ENCODE assay signal across 8 cellular contexts in genomic region chr12:96193725-96194571, GRCh38. TPM values are rescaled to one million over a fixed set of nuclear protein-coding genes. Genes with fewer than 3 reads are reported as not detected.
DNase-seq lines count a peak whose midpoint lies in the region; TF ChIP-seq lines count a peak whose summit lies in the region.

TSS of gene ELK3 (plus strand) at chr12:96194375.

- peak within 1 kb of the TSS; percentile 89 for H3K18ac ChIP-seq in neuronal stem cell (ENCODE audit: low read length)

- H4K91ac ChIP-seq in neuronal stem cell (ENCODE audit: low read depth, low read length, poor library complexity): no peak within 1 kb of the TSS

- peak within 1 kb of the TSS; percentile 99 for H3K4me3 ChIP-seq in HUES6 (ENCODE audit: low read depth, low read length)
- peak within 1 kb of the TSS; percentile 87 to 88 for H3K4me3 ChIP-seq in neuronal stem cell (ENCODE audit: low read length in 2 of 2)
- peak within 1 kb of the TSS; percentile 72 to 83 for H3K4me3 ChIP-seq in vagina

- TF ChIP-seq POLR2A in vagina (IDR thresholded peaks at IDR 0.05): peak in 1 of 2 donors; percentile 38

- intact Hi-C loops in vagina (cut with DNase I): no loop called here

- peak within 1 kb of the TSS; percentile 84; the same call in 1 of the 2 replicates for H3K27ac ChIP-seq in HUES6 (ENCODE audit: low read depth, low read length)
- no peak within 1 kb of the TSS for H3K27ac ChIP-seq in neuronal stem cell (replicated peaks; ENCODE audit: low read length)
- H3K27ac ChIP-seq in vagina: peak within 1 kb of the TSS; percentile 93

- H3K27me3 ChIP-seq in HUES6 (ENCODE audit: control insufficient read depth, insufficient read depth, low read length) (peaks cover 11% of the 10 kb centered on the region; the same call in 1 of the 2 replicates), neuronal stem cell (ENCODE audit: control insufficient read depth in 3 of 3, insufficient read depth in 3 of 3, low read depth in 1 of 3, low read length in 3 of 3) (peaks cover 0 to 7% (median 0%) of the 10 kb centered on the region in 3 experiments), vagina (no peaks in the 10 kb centered on the region)

- no peak within 1 kb of the TSS for H2BK120ac ChIP-seq in neuronal stem cell (ENCODE audit: low read depth, low read length)

- no CpG with 5 or more reads among the region's 75 CpGs for WGBS in neuronal stem cell (ENCODE audit: extremely low coverage in 2 of 2, insufficient read length in 2 of 2, insufficient replicate concordance in 1 of 2), 2 donors

- H3K14ac ChIP-seq in neuronal stem cell (ENCODE audit: low read length): peak within 1 kb of the TSS; percentile 97

- H2AFZ ChIP-seq in neuronal stem cell (ENCODE audit: low read length): peak within 1 kb of the TSS; percentile 94

- peak within 1 kb of the TSS; percentile 100 for H3K27ac Mint-ChIP-seq in activated naive CD4-positive, alpha-beta T cell treated with anti-CD3 and anti-CD28 coated beads, Interleukin-2, amount 50 U/mL, for 24 hours

- no peaks in the 10 kb centered on the region for H3K9me3 Mint-ChIP-seq in activated naive CD4-positive, alpha-beta T cell treated with anti-CD3 and anti-CD28 coated beads, Interleukin-2, amount 50 U/mL, for 24 hours

- peak within 1 kb of the TSS; percentile 16 for H2BK12ac ChIP-seq in neuronal stem cell (ENCODE audit: low read length)

- no peak within 1 kb of the TSS for H4K8ac ChIP-seq in neuronal stem cell (ENCODE audit: low read depth, low read length)

- H3K9ac ChIP-seq in HUES6 (ENCODE audit: low read length): peak within 1 kb of the TSS; percentile 90
- peak within 1 kb of the TSS; percentile 89 for H3K9ac ChIP-seq in neuronal stem cell (ENCODE audit: low read depth, low read length, poor library complexity)

- no peaks in the 10 kb centered on the region for H3K27me3 Mint-ChIP-seq in activated naive CD4-positive, alpha-beta T cell treated with anti-CD3 and anti-CD28 coated beads, Interleukin-2, amount 50 U/mL, for 24 hours

- H3K9me3 ChIP-seq in HUES6 (ENCODE audit: control insufficient read depth, insufficient read depth, low read depth, low read length) (no peaks in the 10 kb centered on the region), neuronal stem cell (replicated peaks in 1 of 2; ENCODE audit: control insufficient read depth in 2 of 2, insufficient read depth in 1 of 2, low read depth in 1 of 2, low read length in 2 of 2) (peaks cover 0 to 4% of the 10 kb centered on the region in 2 donors), vagina (no peaks in the 10 kb centered on the region)

- H2BK15ac ChIP-seq in neuronal stem cell (ENCODE audit: low read length): peak within 1 kb of the TSS; percentile 91

- peaks cover 4% of the 10 kb centered on the region for H3K36me3 Mint-ChIP-seq in activated naive CD4-positive, alpha-beta T cell treated with anti-CD3 and anti-CD28 coated beads, Interleukin-2, amount 50 U/mL, for 24 hours

- H3K4me3 Mint-ChIP-seq in activated naive CD4-positive, alpha-beta T cell treated with anti-CD3 and anti-CD28 coated beads, Interleukin-2, amount 50 U/mL, for 24 hours: peak within 1 kb of the TSS; percentile 98

- peaks cover 7% of the 10 kb centered on the region for H3K4me1 ChIP-seq in HUES6 (ENCODE audit: control insufficient read depth, insufficient read depth, low read length)
- peaks cover 2 to 4% of the 10 kb centered on the region in 2 donors for H3K4me1 ChIP-seq in neuronal stem cell (ENCODE audit: control insufficient read depth in 2 of 2, insufficient read depth in 1 of 2, low read depth in 1 of 2, low read length in 2 of 2)
- peaks cover 44% of the 10 kb centered on the region for H3K4me1 ChIP-seq in vagina

- H3K79me1 ChIP-seq in neuronal stem cell (ENCODE audit: low read depth, low read length): no peaks in the 10 kb centered on the region

- H3K36me3 ChIP-seq in HUES6 (ENCODE audit: control insufficient read depth, insufficient read depth, low read length) (no peaks in the 10 kb centered on the region), neuronal stem cell (replicated peaks in 1 of 2; ENCODE audit: control insufficient read depth in 2 of 2, insufficient read depth in 2 of 2, low read length in 2 of 2) (no peaks in the 10 kb centered on the region), vagina (no peaks in the 10 kb centered on the region)

- peak; percentile 84 for DNase-seq in COLO668 (lab: John Stamatoyannopoulos, UW; ENCODE audit: unreplicated experiment)
- DNase-seq in GM20000 (ENCODE audit: low spot score): peak; percentile 84
- peak; percentile 36 for DNase-seq in SHP77 treated with DMSO at 0.1 percent for 48 hours (lab: John Stamatoyannopoulos, UW)
- DNase-seq in germinal center (ENCODE audit: low spot score): peak; percentile 77
- no peak for DNase-seq in neuronal stem cell (ENCODE audit: low spot score)
- no peak for DNase-seq in vagina (ENCODE audit: extremely low spot score in 2 of 2)

- H3K23ac ChIP-seq in neuronal stem cell (ENCODE audit: low read depth, low read length, poor library complexity): peak within 1 kb of the TSS; percentile 87

- peak within 1 kb of the TSS; percentile 60 for H3K4ac ChIP-seq in neuronal stem cell (ENCODE audit: low read length)

- peaks cover 62% of the 10 kb centered on the region for H3K4me1 Mint-ChIP-seq in activated naive CD4-positive, alpha-beta T cell treated with anti-CD3 and anti-CD28 coated beads, Interleukin-2, amount 50 U/mL, for 24 hours

- no peak for TF ChIP-seq CTCF in GM20000 (IDR thresholded peaks at IDR 0.05; ENCODE audit: extremely low read depth, missing control alignments)
- TF ChIP-seq CTCF in vagina (IDR thresholded peaks at IDR 0.05): no peak

- H2AK5ac ChIP-seq in neuronal stem cell (ENCODE audit: low read depth, low read length): peak within 1 kb of the TSS; percentile 85

- H3K4me2 ChIP-seq in neuronal stem cell (ENCODE audit: insufficient read depth, low read length, poor library complexity, severe bottlenecking): peak within 1 kb of the TSS; percentile 92

- no peak within 1 kb of the TSS for H2BK5ac ChIP-seq in neuronal stem cell (ENCODE audit: low read length)

RNA-seq across cellular contexts. Expression of gene ELK3, which starts in this region (rescaled TPM):
- 6.3 TPM for polyA plus RNA-seq in neuronal stem cell (2013, experiment 1 of 2)
- 6.6 TPM for polyA plus RNA-seq in neuronal stem cell (2013, experiment 2 of 2)
- total RNA-seq in vagina: 39.5 TPM

Comparison
In these comparisons a context has a peak if more than half of its experiments do, and no peak if none do; other contexts are left out.
1. DNase-seq: peak in COLO668 (single experiment), GM20000 (single experiment), SHP77 treated with DMSO at 0.1 percent for 48 hours (single experiment) and germinal center (single experiment); none in neuronal stem cell (single experiment) and vagina (0 of 2).
2. Peak in every context shown above with its lines, with median percentiles within 50 percentile points of each other: H3K4me3 ChIP-seq.